Comparison of ENCODE assay signal across 24 cellular contexts in genomic region chr15:101092867-101093202, GRCh38.
DNase-seq lines count a peak whose midpoint lies in the region; ATAC-seq, FAIRE-seq and TF ChIP-seq lines count a peak whose summit lies in the region.
"Had no signal": no experiment of that assay in that cellular context is flagged by ENCODE, and none has a peak within 500 bp of the region (broad histone marks: within the 10 kb centered on the region; RNA-seq: fewer than 3 reads in every experiment).

No MANE protein-coding gene starts in this region.

- H2AFZ ChIP-seq in HepG2 (ENCODE audit: low read length) = no peak overlapping the region

- no peak for TF ChIP-seq RAD21 in HepG2 (CRISPR knock-in tag; IDR thresholded peaks at IDR 0.05)

- intact Hi-C loops in HepG2 (cut with micrococcal nuclease; ENCODE audit: unreplicated experiment) (loop anchor here (5.0 kb wide), 1 partner anchor 34 kb away; no protein-coding TSS in a partner anchor), right lobe of liver (cut with DNase I) (no loop called here), kidney (cut with DNase I) (no loop called here), ovary (cut with DNase I) (loop anchor here in 1 of 4 donors (2.0 kb wide), 1 partner anchor 162 kb away; no protein-coding TSS in a partner anchor), uterus (cut with DNase I; ENCODE audit: low total_unique reads) (no loop called here)

- no peak for TF ChIP-seq POLR2A in HepG2 (IDR thresholded peaks at IDR 0.05; ENCODE audit: insufficient read depth in 1 of 2, low read depth in 2 of 2, low read length in 2 of 2)
- no peak for TF ChIP-seq POLR2A in right lobe of liver (IDR thresholded peaks at IDR 0.05)
- no peak for TF ChIP-seq POLR2A in ovary (IDR thresholded peaks at IDR 0.05)
- no peak for TF ChIP-seq POLR2A in uterus (IDR thresholded peaks at IDR 0.05)

- no TSS peak for BruUV-seq in HepG2 (replicated peaks; lab: Mats Ljungman, UMichigan)

- H3K9ac ChIP-seq in HepG2 (ENCODE audit: insufficient read depth, low read depth, low read length) = no peak overlapping the region
- no peak overlapping the region for H3K9ac ChIP-seq in kidney (ENCODE audit: low read length in 2 of 2)

- WGBS in HepG2 (ENCODE audit: low lambda C conversion rate) = 100% methylated on average over 5 of the region's 12 CpGs
- no CpG with 5 or more reads among the region's 12 CpGs for WGBS in right lobe of liver (ENCODE audit: insufficient coverage, low coverage, low lambda C conversion rate, missing lambda C conversion rate)
- WGBS in ovary, 3 donors = 95 to 97% (median 97%) methylated on average over 11 to 12 of the region's 12 CpGs

- peaks cover 15% of the 10 kb centered on the region for H3K79me2 ChIP-seq in HepG2 (ENCODE audit: insufficient read depth, low read length)

- H3K4me1 ChIP-seq in HepG2 (ENCODE audit: insufficient read depth, low read length) (peaks cover 49% of the 10 kb centered on the region), right lobe of liver (no peaks in the 10 kb centered on the region), kidney (ENCODE audit: control insufficient read depth in 1 of 2, insufficient read depth in 1 of 2, low read depth in 1 of 2, low read length in 2 of 2) (peaks cover 11 to 24% of the 10 kb centered on the region in 2 donors), ovary (ENCODE audit: insufficient read depth) (peaks cover 17% of the 10 kb centered on the region), uterus (no peaks in the 10 kb centered on the region)
- H3K4me1 ChIP-seq: A549 had no signal

- in situ Hi-C loops in HepG2 (cut with HindIII; ENCODE audit: extremely low pct_ligation_motif_present, low pct_unique_long_range_greater_than_20kb) = loop anchor here (5.0 kb wide), 1 partner anchor 34 kb away; no protein-coding TSS in a partner anchor

- no peak overlapping the region for H3K27ac ChIP-seq in HepG2 (ENCODE audit: extremely low read length, insufficient read depth, low read length)
- H3K27ac ChIP-seq in right lobe of liver = peak overlapping the region in 1 of 3 donors; percentile 23
- H3K27ac ChIP-seq in kidney (ENCODE audit: low read depth in 2 of 2, low read length in 2 of 2) = peak overlapping the region; percentile 51 to 69
- H3K27ac ChIP-seq in ovary = peak overlapping the region; percentile 14 to 85
- peak overlapping the region; percentile 72 to 77 for H3K27ac ChIP-seq in uterus
- H3K27ac ChIP-seq: A549 had no signal

- POLR2A ChIA-PET in HepG2 (lab: Yijun Ruan, JAX) = interaction anchor here (3.4 kb wide), 1 partner anchor 23 kb away, joined by 36 read pairs; no protein-coding TSS in a partner anchor

- peaks cover 0 to 11% of the 10 kb centered on the region in 2 experiments; a peak in 1 of 5 replicates for H3K27me3 ChIP-seq in HepG2 (ENCODE audit: control insufficient read depth in 1 of 2, insufficient read depth in 2 of 2, low read length in 2 of 2)
- H3K27me3 ChIP-seq in right lobe of liver = no peaks in the 10 kb centered on the region
- H3K27me3 ChIP-seq in ovary = no peaks in the 10 kb centered on the region
- no peaks in the 10 kb centered on the region for H3K27me3 ChIP-seq in uterus
- H3K27me3 ChIP-seq: suprapubic skin had no signal

- TF ChIP-seq EP300 in HepG2 (IDR thresholded peaks at IDR 0.05; ENCODE audit: low read depth in 2 of 2, low read length in 2 of 2) (no peak), HepG2 (CRISPR knock-in tag; IDR thresholded peaks at IDR 0.05; ENCODE audit: borderline replicate concordance) (no peak), ovary (IDR thresholded peaks at IDR 0.05) (no peak)

- no peak overlapping the region for H3K4me2 ChIP-seq in HepG2 (ENCODE audit: low read depth, low read length)
- H3K4me2 ChIP-seq: A549 had no signal

- FAIRE-seq in HepG2 (lab: Jason Lieb, UNC) (no peak), kidney (lab: Jason Lieb, UNC) (no peak)
- FAIRE-seq: A549, astrocyte, frontal cortex had no signal

- CTCF ChIA-PET in HepG2 (lab: Yijun Ruan, JAX; ENCODE audit: low intra/inter-chr PET ratio, low total read pairs) = interaction anchor here (5.4 kb wide), 1 partner anchor 165 kb away, joined by 37 read pairs; no protein-coding TSS in a partner anchor

- no peak for DNase-seq in HepG2 (ENCODE audit: low spot score)
- no peak for DNase-seq in right lobe of liver
- no peak for DNase-seq in kidney
- no peak for DNase-seq in ovary
- DNase-seq in uterus = no peak
- DNase-seq in SHP77 treated with DMSO at 0.1 percent for 48 hours (lab: John Stamatoyannopoulos, UW) = no peak
- DNase-seq in NOMO-1 treated with DMSO at 0.1 percent for 48 hours (lab: John Stamatoyannopoulos, UW; ENCODE audit: unreplicated experiment) = no peak
- no peak for DNase-seq in stimulated activated naive CD4-positive, alpha-beta T cell treated with Interleukin-2 at 50 U/mL for 16 hours (lab: John Stamatoyannopoulos, UW)
- DNase-seq: activated CD8-positive, alpha-beta memory T cell treated with anti-CD3 and anti-CD28 coated beads, Interleukin-2, amount 10 ng/mL, durations not matched to agents 7 days and 5 days; activated gamma-delta T cell; activated naive CD8-positive, alpha-beta T cell treated with anti-CD3 and anti-CD28 coated beads for 36 hours; activated T-cell treated with anti-CD3 and anti-CD28 coated beads, Interleukin-2, amount 50 U/mL, for 4 hours; CD4-positive, CD25-positive, alpha-beta regulatory T cell; central memory CD4-positive, alpha-beta T cell; HFFc6; NCI-H1092 treated with DMSO at 0.1 percent for 48 hours; NCI-H1694 treated with DMSO at 0.1 percent for 48 hours; psoas muscle; stimulated activated naive B cell treated with anti-CD40 and anti-IgM and Interleukin-4, amounts not matched to agents 10 μg/mL and 1 μg/mL and 100 μg/mL, for 72 hours had no signal

- no peak for ATAC-seq in HepG2
- ATAC-seq in right lobe of liver = no peak
- ATAC-seq: A549; activated CD8-positive, alpha-beta memory T cell treated with anti-CD3 and anti-CD28 coated beads, Interleukin-2, amount 10 ng/mL, durations not matched to agents 7 days and 5 days; activated T-cell treated with anti-CD3 and anti-CD28 coated beads, Interleukin-2, amount 50 U/mL, for 4 hours; esophagus mucosa; psoas muscle; stimulated activated naive B cell treated with anti-CD40 and anti-IgM and Interleukin-4, amounts not matched to agents 10 μg/mL and 1 μg/mL and 100 μg/mL, for 72 hours had no signal

- H3K36me3 ChIP-seq in HepG2 (replicated peaks in 1 of 2; ENCODE audit: control insufficient read depth in 1 of 2, insufficient read depth in 2 of 2, low read length in 2 of 2) (no peaks in the 10 kb centered on the region), right lobe of liver (no peaks in the 10 kb centered on the region), kidney (ENCODE audit: control insufficient read depth in 1 of 2, insufficient read depth in 2 of 2, low read length in 2 of 2) (no peaks in the 10 kb centered on the region), ovary (no peaks in the 10 kb centered on the region), uterus (no peaks in the 10 kb centered on the region)
- H3K36me3 ChIP-seq: suprapubic skin had no signal

- TF ChIP-seq CTCF in HepG2 (CRISPR knock-in tag; IDR thresholded peaks at IDR 0.05) (no peak), right lobe of liver (IDR thresholded peaks at IDR 0.05) (no peak), kidney (IDR thresholded peaks at IDR 0.05; ENCODE audit: borderline replicate concordance, extremely low read depth, insufficient read depth) (no peak), ovary (IDR thresholded peaks at IDR 0.05) (no peak), uterus (IDR thresholded peaks at IDR 0.05) (no peak)

- no peaks in the 10 kb centered on the region for H4K20me1 ChIP-seq in HepG2 (ENCODE audit: insufficient read depth, low read length)

- H3K9me3 ChIP-seq in HepG2 (ENCODE audit: low read length) = no peaks in the 10 kb centered on the region
- no peaks in the 10 kb centered on the region for H3K9me3 ChIP-seq in right lobe of liver
- no peaks in the 10 kb centered on the region for H3K9me3 ChIP-seq in kidney (ENCODE audit: control insufficient read depth in 1 of 2, low read length in 2 of 2)
- no peaks in the 10 kb centered on the region for H3K9me3 ChIP-seq in ovary
- no peaks in the 10 kb centered on the region for H3K9me3 ChIP-seq in uterus
- H3K9me3 ChIP-seq: psoas muscle, suprapubic skin had no signal

- H3K4me3 ChIP-seq in HepG2 (replicated peaks in 1 of 3; ENCODE audit: insufficient read depth in 1 of 3, low read depth in 2 of 3, low read length in 3 of 3) (no peak overlapping the region), right lobe of liver (no peak overlapping the region), kidney (ENCODE audit: low read length in 2 of 2) (no peak overlapping the region), ovary (no peak overlapping the region), uterus (no peak overlapping the region)
- H3K4me3 ChIP-seq: A549, psoas muscle, suprapubic skin had no signal

TF ChIP-seq in HepG2, 621 proteins besides CTCF, POLR2A, EP300 and RAD21:
- TF ChIP-seq EZH2 (conservative IDR thresholded peaks at IDR 0.05; ENCODE audit: low read depth, low read length) (no peak), ZNF263 (CRISPR knock-in tag; IDR thresholded peaks at IDR 0.05) (peak; percentile 74), ZNF556 (CRISPR knock-in tag; IDR thresholded peaks at IDR 0.05; ENCODE audit: borderline replicate concordance) (no peak), SMC3 (IDR thresholded peaks at IDR 0.05; ENCODE audit: low read length) (no peak), SATB2 (CRISPR knock-in tag; IDR thresholded peaks at IDR 0.05) (no peak), SP5 (CRISPR knock-in tag; IDR thresholded peaks at IDR 0.05; ENCODE audit: borderline replicate concordance, low read depth) (no peak)
